In the genomic region with DNA sequence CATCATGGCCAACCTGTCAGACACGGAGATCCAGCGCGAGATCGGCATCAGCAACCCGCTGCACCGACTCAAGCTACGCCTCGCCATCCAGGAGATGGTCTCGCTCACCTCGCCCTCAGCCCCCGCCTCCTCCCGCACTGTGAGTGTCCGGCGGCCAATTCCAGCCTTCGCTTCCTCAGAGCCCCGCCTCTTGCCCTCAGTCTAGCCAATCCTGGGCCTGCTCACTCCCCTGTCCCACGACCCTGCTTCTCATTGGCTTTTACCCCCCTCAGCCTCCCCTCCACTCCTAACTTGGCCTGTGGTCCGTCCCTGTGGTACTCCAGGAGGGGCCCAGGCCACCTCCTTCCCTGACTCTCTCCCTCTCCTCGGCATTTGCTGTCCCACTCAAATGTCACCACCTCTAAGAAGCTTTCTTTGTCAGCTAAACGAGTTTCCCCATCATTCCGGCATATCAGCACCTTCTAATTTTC, we compare ENCODE assay signal across 8 cellular contexts. TPM values are rescaled to one million over a fixed set of nuclear protein-coding genes. Genes with fewer than 3 reads are reported as not detected.
DNase-seq lines count a peak whose midpoint lies in the region; ATAC-seq and FAIRE-seq lines count a peak whose summit lies in the region.

No MANE protein-coding gene starts in this region.

- peak overlapping the region; percentile 57 for H3K4me3 Mint-ChIP-seq in activated CD4-positive, alpha-beta memory T cell treated with anti-CD3 and anti-CD28 coated beads for 36 hours

- DNase-seq in A172 (ENCODE audit: low spot score), result peak; percentile 84
- peak; percentile 71 for DNase-seq in NCI-H1694 treated with DMSO at 0.1 percent for 48 hours (lab: John Stamatoyannopoulos, UW)
- DNase-seq in activated CD4-positive, alpha-beta memory T cell treated with anti-CD3 and anti-CD28 coated beads for 36 hours, result peak; percentile 85
- DNase-seq in medulla oblongata (ENCODE audit: extremely low spot score), result peak; percentile 95
- DNase-seq in stimulated activated CD8-positive, alpha-beta memory T cell treated with anti-CD3 and anti-CD28 coated beads, Interleukin-15, amount 100 ng/mL, for 1 hour (ENCODE audit: low read depth), result peak; percentile 37

- H3K4me1 Mint-ChIP-seq in activated CD4-positive, alpha-beta memory T cell treated with anti-CD3 and anti-CD28 coated beads for 36 hours (ENCODE audit: low read depth), result peaks cover 11% of the 10 kb centered on the region

- POLR2A ChIA-PET in activated CD4-positive, alpha-beta memory T cell treated with anti-CD3 and anti-CD28 coated beads for 36 hours (lab: Charles Lee), result interaction anchor here (0.7 kb wide), 1 partner anchor 311 kb away, joined by 3 read pairs; no protein-coding TSS in a partner anchor

- H3K27ac Mint-ChIP-seq in activated CD4-positive, alpha-beta memory T cell treated with anti-CD3 and anti-CD28 coated beads for 36 hours, result no peak overlapping the region

- H3K9me3 Mint-ChIP-seq in activated CD4-positive, alpha-beta memory T cell treated with anti-CD3 and anti-CD28 coated beads for 36 hours, result no peaks in the 10 kb centered on the region

- CTCF ChIA-PET in activated CD4-positive, alpha-beta memory T cell treated with anti-CD3 and anti-CD28 coated beads for 36 hours (lab: Charles Lee), result interaction anchor here (0.8 to 1.3 kb wide), 3 partner anchors 45 to 67 kb away, joined by 3 to 4 read pairs (median 3); no protein-coding TSS in a partner anchor

- peaks cover 23% of the 10 kb centered on the region for H3K27me3 Mint-ChIP-seq in activated CD4-positive, alpha-beta memory T cell treated with anti-CD3 and anti-CD28 coated beads for 36 hours

- peak; percentile 72 for ATAC-seq in GM18907 (IDR thresholded peaks at IDR 0.05; ENCODE audit: unreplicated experiment)
- no peak for ATAC-seq in HG02938 (IDR thresholded peaks at IDR 0.05; ENCODE audit: unreplicated experiment)

- peak; percentile 91 for FAIRE-seq in endometrium (lab: Jason Lieb, UNC)

- intact Hi-C loops in activated CD4-positive, alpha-beta memory T cell treated with anti-CD3 and anti-CD28 coated beads for 36 hours (cut with micrococcal nuclease), result no loop called here

- H3K36me3 Mint-ChIP-seq in activated CD4-positive, alpha-beta memory T cell treated with anti-CD3 and anti-CD28 coated beads for 36 hours, result no peaks in the 10 kb centered on the region

RNA-seq across cellular contexts. Expression of a gene that starts 12.3 kb away (rescaled TPM):
- 0.07 TPM in 1 of 2 replicates, not detected in the other for total RNA-seq in A172 (2014; rRNA removed; shearing (Covaris generic))
- total RNA-seq in activated CD4-positive, alpha-beta memory T cell treated with anti-CD3 and anti-CD28 coated beads for 36 hours, result not detected

RNA-seq across cellular contexts. Expression of a gene that starts 14.7 kb away (rescaled TPM):
- total RNA-seq in A172 (2014; rRNA removed; shearing (Covaris generic)), result 3.6 and 7.6 TPM in 2 replicates
- 1 to 10 TPM; 1.1 to 1.2 TPM for total RNA-seq in activated CD4-positive, alpha-beta memory T cell treated with anti-CD3 and anti-CD28 coated beads for 36 hours

RNA-seq across cellular contexts. Expression of a gene that starts 23.6 kb away (rescaled TPM):
- total RNA-seq in A172 (2014; rRNA removed; shearing (Covaris generic)), result 3.4 and 4.7 TPM in 2 replicates
- total RNA-seq in activated CD4-positive, alpha-beta memory T cell treated with anti-CD3 and anti-CD28 coated beads for 36 hours, result 1 to 10 TPM; 3.5 to 5.0 TPM

RNA-seq across cellular contexts. Expression of a gene that starts 24.0 kb away (rescaled TPM):
- total RNA-seq in A172 (2014; rRNA removed; shearing (Covaris generic)), result not detected in 2 replicates
- 1 to 10 TPM; 1.4 TPM for total RNA-seq in activated CD4-positive, alpha-beta memory T cell treated with anti-CD3 and anti-CD28 coated beads for 36 hours

RNA-seq across cellular contexts. Expression of a gene that starts 28.7 kb away (rescaled TPM):
- total RNA-seq in A172 (2014; rRNA removed; shearing (Covaris generic)), result 0.16 and 8.5 TPM in 2 replicates
- 1 to 10 TPM; 5.1 to 5.6 TPM for total RNA-seq in activated CD4-positive, alpha-beta memory T cell treated with anti-CD3 and anti-CD28 coated beads for 36 hours

Comparison
In these comparisons a context has a peak if more than half of its experiments do, and no peak if none do; other contexts are left out.
1. DNase-seq: peak in every context shown above with its lines; median percentile 95 in medulla oblongata; 85 in activated CD4-positive, alpha-beta memory T cell treated with anti-CD3 and anti-CD28 coated beads for 36 hours; 84 in A172; 71 in NCI-H1694 treated with DMSO at 0.1 percent for 48 hours; 37 in stimulated activated CD8-positive, alpha-beta memory T cell treated with anti-CD3 and anti-CD28 coated beads, Interleukin-15, amount 100 ng/mL, for 1 hour.